8 cellular contexts compared by ENCODE assay signal in the genomic region with DNA sequence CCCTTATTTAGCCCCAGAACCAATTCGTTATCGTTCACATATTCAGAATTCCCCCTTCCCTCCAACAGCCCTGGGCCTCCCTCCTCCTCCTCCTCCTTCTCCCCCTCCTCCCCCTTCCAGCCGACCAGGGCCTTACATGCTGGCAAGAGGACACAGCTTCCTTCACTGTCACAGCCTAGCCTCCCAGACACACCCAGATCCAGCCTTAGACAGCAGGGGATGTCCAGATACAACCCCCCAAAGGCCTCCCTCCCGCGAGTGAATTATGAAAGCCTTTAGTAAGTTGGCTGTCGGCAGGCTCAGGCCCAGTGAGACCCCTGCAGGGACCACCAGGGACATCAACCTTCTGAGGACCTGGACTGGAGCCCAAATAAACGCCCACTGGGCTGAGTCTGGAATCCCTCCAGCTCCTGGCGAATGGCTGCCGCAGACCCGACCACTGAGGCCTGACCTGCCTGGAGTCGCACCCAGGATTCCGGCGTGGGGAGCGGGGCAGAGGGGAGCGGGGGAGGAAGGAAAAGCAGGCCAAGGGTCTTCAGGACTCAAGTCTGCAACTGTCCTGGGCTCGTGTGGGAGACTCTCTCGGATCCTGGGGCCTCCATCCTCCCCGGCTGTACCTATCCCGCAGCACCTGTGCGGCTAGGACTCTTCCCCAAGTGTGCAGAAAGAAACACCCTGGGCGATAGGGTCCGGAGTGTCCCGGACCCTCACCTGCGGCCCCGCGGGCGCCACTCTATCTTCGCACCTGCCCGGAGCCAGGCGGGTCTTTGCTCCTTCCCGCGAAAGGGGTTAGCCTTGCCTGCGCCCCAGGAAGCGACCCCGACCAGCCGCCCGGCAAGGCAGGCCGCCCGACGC. TPM values are rescaled to one million over a fixed set of nuclear protein-coding genes. Genes with fewer than 3 reads are reported as not detected.
DNase-seq lines count a peak whose midpoint lies in the region; ATAC-seq, FAIRE-seq and TF ChIP-seq lines count a peak whose summit lies in the region.

No MANE protein-coding gene starts in this region.

- intact Hi-C loops in GM12878 (cut with micrococcal nuclease; ENCODE audit: unreplicated experiment) (no loop called here), sigmoid colon (cut with DNase I) (loop anchor here (2.0 to 5.0 kb wide), 3 partner anchors 40 to 279 kb away; a partner anchor contains a TSS)

- no peaks in the 10 kb centered on the region for H3K9me3 Mint-ChIP-seq in CD8-positive, alpha-beta memory T cell

- no peaks in the 10 kb centered on the region for H3K9me3 ChIP-seq in CD8-positive, alpha-beta memory T cell (ENCODE audit: low read length)
- H3K9me3 ChIP-seq in GM12878 (replicated peaks; ENCODE audit: control insufficient read depth, insufficient read depth, low read length) (no peaks in the 10 kb centered on the region), iPS-15b (ENCODE audit: control insufficient read depth, insufficient read depth, low read length) (no peaks in the 10 kb centered on the region), sigmoid colon (no peaks in the 10 kb centered on the region)

- no peak for FAIRE-seq in GM12878 (lab: Jason Lieb, UNC)

- peak overlapping the region; percentile 81 for H3K9ac ChIP-seq in GM12878 (ENCODE audit: control insufficient read depth, insufficient read depth, low read length)
- H3K9ac ChIP-seq in iPS-15b (ENCODE audit: low read depth, low read length), result no peak overlapping the region

- RAD21 ChIA-PET in GM12878 (lab: Charles Lee; ENCODE audit: unreplicated experiment), result interaction anchor here (0.6 to 2.0 kb wide), 5 partner anchors 43 to 276 kb away, joined by 3 to 10 read pairs (median 4); a partner anchor contains a TSS

- TF ChIP-seq EP300 in GM12878 (IDR thresholded peaks at IDR 0.05; ENCODE audit: borderline replicate concordance in 1 of 2, control insufficient read depth in 1 of 2, low read depth in 2 of 2, low read length in 2 of 2), result no peak
- TF ChIP-seq EP300 in sigmoid colon (IDR thresholded peaks at IDR 0.05), result no peak

- peak overlapping the region; percentile 97 for H2AFZ ChIP-seq in GM12878 (ENCODE audit: control insufficient read depth, low read depth, low read length)

- no peaks in the 10 kb centered on the region for H3K27me3 ChIP-seq in CD8-positive, alpha-beta memory T cell (ENCODE audit: insufficient read depth, low read length, poor library complexity, severe bottlenecking)
- H3K27me3 ChIP-seq in GM12878 (replicated peaks in 1 of 2; ENCODE audit: control insufficient read depth in 2 of 2, insufficient read depth in 2 of 2, low read length in 1 of 2) (no peaks in the 10 kb centered on the region), iPS-15b (ENCODE audit: control insufficient read depth, insufficient read depth, low read length) (peaks cover 50% of the 10 kb centered on the region), sigmoid colon (no peaks in the 10 kb centered on the region)

- CTCF ChIA-PET in CD8-positive, alpha-beta memory T cell (lab: Charles Lee), result interaction anchor here (1.1 to 1.3 kb wide), 3 partner anchors 10 to 43 kb away, joined by 3 to 4 read pairs (median 4); a partner anchor contains a TSS
- CTCF ChIA-PET in GM12878 (lab: Yijun Ruan, JAX), result interaction anchor here (0.8 to 3.5 kb wide), 6 partner anchors 22 to 44 kb away, joined by 3 to 15 read pairs (median 4); no protein-coding TSS in a partner anchor

- in situ Hi-C loops in GM12878 (cut with MboI), result no loop called here

- no peaks in the 10 kb centered on the region for H3K36me3 Mint-ChIP-seq in CD8-positive, alpha-beta memory T cell

- TF ChIP-seq CTCF in GM12878 (IDR thresholded peaks at IDR 0.05 in 2 of 3, conservative IDR thresholded peaks at IDR 0.05 in 1 of 3; ENCODE audit: control insufficient read depth in 2 of 3, extremely low read depth in 1 of 3, insufficient read depth in 1 of 3, low read depth in 3 of 3, low read length in 3 of 3) (no peak), sigmoid colon (IDR thresholded peaks at IDR 0.05) (no peak)

- peak overlapping the region; percentile 26 for H3K4me3 ChIP-seq in CD8-positive, alpha-beta memory T cell (ENCODE audit: low read length)
- H3K4me3 ChIP-seq in GM12878 (peak overlapping the region; percentile 65), iPS-15b (ENCODE audit: low read depth, low read length) (peak overlapping the region; percentile 72), sigmoid colon (peak overlapping the region; percentile 68 to 79 (median 74))

- no TSS peak for BruUV-seq in GM12878 (replicated peaks; lab: Mats Ljungman, UMichigan)

- peak overlapping the region; percentile 55 for H3K27ac ChIP-seq in CD8-positive, alpha-beta memory T cell (ENCODE audit: low read depth, low read length)
- H3K27ac ChIP-seq in GM12878 (ENCODE audit: control insufficient read depth, insufficient read depth) (0 out of 2 replicates have a peak overlapping the region, but pooled peaks have one; percentile 10), sigmoid colon (peak overlapping the region; percentile 75 to 82 (median 78))

- ATAC-seq in GM19463 (IDR thresholded peaks at IDR 0.05; ENCODE audit: unreplicated experiment) (peak; percentile 26), GM12878 (peak; percentile 47)

- H3K36me3 ChIP-seq in CD8-positive, alpha-beta memory T cell (ENCODE audit: insufficient read depth, low read length), result no peaks in the 10 kb centered on the region
- no peaks in the 10 kb centered on the region for H3K36me3 ChIP-seq in GM12878 (ENCODE audit: control insufficient read depth in 2 of 2, insufficient read depth in 2 of 2, low read length in 1 of 2)
- no peaks in the 10 kb centered on the region for H3K36me3 ChIP-seq in iPS-15b (ENCODE audit: control insufficient read depth, insufficient read depth, low read length)
- no peaks in the 10 kb centered on the region for H3K36me3 ChIP-seq in sigmoid colon

- H3K79me2 ChIP-seq in GM12878 (ENCODE audit: control insufficient read depth, insufficient read depth, low read length), result peaks cover 9% of the 10 kb centered on the region

- peaks cover 15% of the 10 kb centered on the region for H3K4me1 ChIP-seq in CD8-positive, alpha-beta memory T cell (ENCODE audit: insufficient read depth, low read length)
- H3K4me1 ChIP-seq in GM12878 (ENCODE audit: control insufficient read depth, insufficient read depth, low read length) (peaks cover 7% of the 10 kb centered on the region), iPS-15b (ENCODE audit: control insufficient read depth, insufficient read depth, low read length) (peaks cover 4% of the 10 kb centered on the region), sigmoid colon (peaks cover 0 to 50% (median 34%) of the 10 kb centered on the region in 4 donors)

- H3K4me3 Mint-ChIP-seq in CD8-positive, alpha-beta memory T cell, result peak overlapping the region; percentile 65 to 90 (median 79)

- TF ChIP-seq POLR2A in GM12878 (IDR thresholded peaks at IDR 0.05; ENCODE audit: low read depth, low read length) (no peak), sigmoid colon (IDR thresholded peaks at IDR 0.05) (no peak)

- SMC1A ChIA-PET in GM12878 (lab: Charles Lee; ENCODE audit: uncharacterized antibody, unreplicated experiment), result interaction anchor here (1.0 to 7.5 kb wide), 8 partner anchors 9 to 115 kb away, joined by 3 to 88 read pairs (median 3); a partner anchor contains a TSS

- peaks cover 21 to 51% (median 34%) of the 10 kb centered on the region in 3 donors for H3K4me1 Mint-ChIP-seq in CD8-positive, alpha-beta memory T cell

- TF ChIP-seq RAD21 in GM12878 (IDR thresholded peaks at IDR 0.05; ENCODE audit: insufficient read depth, low read depth, low read length), result no peak

- H4K20me1 ChIP-seq in GM12878 (ENCODE audit: control insufficient read depth, insufficient read depth), result no peaks in the 10 kb centered on the region

- 24% methylated on average over 32 of the region's 40 CpGs for WGBS in GM12878 (ENCODE audit: insufficient coverage, insufficient replicate concordance, low lambda C conversion rate, missing lambda C conversion rate)
- WGBS in sigmoid colon, 2 donors, result 4 to 14% methylated on average over 40 of the region's 40 CpGs

- POLR2A ChIA-PET in CD8-positive, alpha-beta memory T cell (lab: Charles Lee), result interaction anchor here (1.6 kb wide), 1 partner anchor 29 kb away, joined by 6 read pairs; a partner anchor contains a TSS
- POLR2A ChIA-PET in GM12878 (lab: Charles Lee), result interaction anchor here (0.5 to 7.2 kb wide), 6 partner anchors 22 to 87 kb away, joined by 3 to 56 read pairs (median 6); a partner anchor contains a TSS

- peak in 1 of 5 donors; percentile 11 for DNase-seq in CD8-positive, alpha-beta memory T cell
- DNase-seq in LoVo (ENCODE audit: low spot score), result peak; percentile 48
- no peak for DNase-seq in GM12878 (ENCODE audit: low read depth, low spot score)
- DNase-seq in sigmoid colon, result peak; percentile 71
- no peak for DNase-seq in HCEC 1CT
- no peak for DNase-seq in superior temporal gyrus (ENCODE audit: extremely low spot score)

- H3K27ac Mint-ChIP-seq in CD8-positive, alpha-beta memory T cell, result peak overlapping the region in 5 of 8 donors; percentile 59 to 89 (median 75)

- H3K4me2 ChIP-seq in GM12878 (ENCODE audit: control insufficient read depth, insufficient read depth), result peak overlapping the region; percentile 90

- peaks cover 2 to 3% of the 10 kb centered on the region in 2 donors for H3K27me3 Mint-ChIP-seq in CD8-positive, alpha-beta memory T cell

RNA-seq across cellular contexts. Expression of a gene that starts 0.7 kb away (rescaled TPM):
- 10 to 100 TPM; 34.5 to 38.1 TPM for total RNA-seq in CD8-positive, alpha-beta memory T cell
- 2.8 TPM for polyA plus RNA-seq in CD8-positive, alpha-beta memory T cell
- 67.8 and 78.8 TPM in 2 replicates for total RNA-seq in GM12878 (2013; cell fraction: nucleolus; rRNA removed)
- 31.0 and 35.7 TPM in 2 replicates for total RNA-seq in GM12878 (2014; rRNA removed)
- total RNA-seq in GM12878 (2014; rRNA removed; fragmentation: Illumina TruSeq; extraction: Trizol), result 26.5 and 27.8 TPM in 2 replicates
- 39.0 and 42.0 TPM in 2 replicates for total RNA-seq in GM12878 (2021)
- polyA plus RNA-seq in GM12878 (2011; ENCODE audit: low read depth), result 15.1 TPM
- 82.7 and 96.1 TPM in 2 replicates for polyA plus RNA-seq in GM12878 (2011; rRNA removed)
- 74.2 and 76.3 TPM in 2 replicates for polyA plus RNA-seq in GM12878 (2011; cell fraction: cytosol; rRNA removed)
- polyA plus RNA-seq in GM12878 (2011; cell fraction: nucleus; rRNA removed), result 197 and 245 TPM in 2 replicates
- 21.8 and 26.7 TPM in 2 replicates for polyA plus RNA-seq in GM12878 (2012)
- 40.2 and 40.7 TPM in 2 replicates for polyA plus RNA-seq in GM12878 (2014; fragmentation: Illumina TruSeq; extraction: Trizol)
- polyA plus RNA-seq in GM12878 (2014; fragmentation: Nextera tagmentation; extraction: Ambion mirVana), result 1 to 10 TPM; 6.1 to 7.6 TPM
- 33.2 and 34.7 TPM in 2 replicates for polyA plus RNA-seq in GM12878 (2014; rRNA removed)
- 10 to 100 TPM; 21.8 to 21.9 TPM for polyA plus RNA-seq in GM12878 (2016; fragmentation: Nextera tagmentation; extraction: Ambion mirVana)
- polyA minus RNA-seq in GM12878 (2011; rRNA and poly(A)+ RNA removed), result 59.2 and 75.0 TPM in 2 replicates
- 23.0 and 24.1 TPM in 2 replicates for polyA minus RNA-seq in GM12878 (2011; cell fraction: cytosol; rRNA and poly(A)+ RNA removed)
- 45.3 and 49.8 TPM in 2 replicates for polyA minus RNA-seq in GM12878 (2011; cell fraction: nucleus; rRNA and poly(A)+ RNA removed)
- 10 to 100 TPM; 21.4 to 36.0 (median 30.9) TPM for total RNA-seq in sigmoid colon
- polyA plus RNA-seq in sigmoid colon, result 10 to 100 TPM; 19.2 to 38.0 (median 30.7) TPM

RNA-seq across cellular contexts. Expression of a gene that starts 29.1 kb away (rescaled TPM):
- total RNA-seq in CD8-positive, alpha-beta memory T cell, result 1 to 10 TPM; 8.8 to 9.1 TPM
- polyA plus RNA-seq in CD8-positive, alpha-beta memory T cell, result 3.4 TPM
- total RNA-seq in GM12878 (2013; cell fraction: nucleolus; rRNA removed), result 49.3 and 50.2 TPM in 2 replicates
- total RNA-seq in GM12878 (2014; rRNA removed) (3.4 and 4.4 TPM in 2 replicates), GM12878 (2014; rRNA removed; fragmentation: Illumina TruSeq; extraction: Trizol) (2.2 and 3.1 TPM in 2 replicates), GM12878 (2021) (3.4 and 4.8 TPM in 2 replicates), sigmoid colon (1 to 10 TPM in 1 of 4 donors, not detected in 3; 1.4 TPM)
- 7.3 TPM for polyA plus RNA-seq in GM12878 (2011; ENCODE audit: low read depth)
- polyA plus RNA-seq in GM12878 (2011; rRNA removed) (1.8 and 2.2 TPM in 2 replicates), GM12878 (2014; fragmentation: Illumina TruSeq; extraction: Trizol) (0.97 and 2.9 TPM in 2 replicates), GM12878 (2014; fragmentation: Nextera tagmentation; extraction: Ambion mirVana) (1 to 10 TPM; 3.1 to 8.0 TPM), GM12878 (2014; rRNA removed) (2.9 and 4.6 TPM in 2 replicates), GM12878 (2016; fragmentation: Nextera tagmentation; extraction: Ambion mirVana) (1 to 10 TPM; 2.7 to 3.6 TPM), sigmoid colon (1 to 10 TPM; 1.8 to 5.3 (median 2.3) TPM)
- 1.3 and 1.4 TPM in 2 replicates for polyA plus RNA-seq in GM12878 (2011; cell fraction: cytosol; rRNA removed)
- 5.0 and 10.1 TPM in 2 replicates for polyA plus RNA-seq in GM12878 (2011; cell fraction: nucleus; rRNA removed)
- 5.1 and 11.5 TPM in 2 replicates for polyA plus RNA-seq in GM12878 (2012)
- polyA minus RNA-seq in GM12878 (2011; rRNA and poly(A)+ RNA removed), result 1.8 and 3.7 TPM in 2 replicates
- 0.67 TPM in 1 of 2 replicates, not detected in the other for polyA minus RNA-seq in GM12878 (2011; cell fraction: cytosol; rRNA and poly(A)+ RNA removed)
- 5.2 and 7.3 TPM in 2 replicates for polyA minus RNA-seq in GM12878 (2011; cell fraction: nucleus; rRNA and poly(A)+ RNA removed)

RNA-seq across cellular contexts. Expression of a gene that starts 36.8 kb away (rescaled TPM):
- under 1 TPM in 1 of 2 experiments, not detected in 1; 0.07 TPM for total RNA-seq in CD8-positive, alpha-beta memory T cell
- not detected for polyA plus RNA-seq in CD8-positive, alpha-beta memory T cell
- total RNA-seq in GM12878 (2013; cell fraction: nucleolus; rRNA removed), result 0.22 and 0.35 TPM in 2 replicates
- total RNA-seq in GM12878 (2014; rRNA removed), result 0.05 TPM in 1 of 2 replicates, not detected in the other
- total RNA-seq in GM12878 (2014; rRNA removed; fragmentation: Illumina TruSeq; extraction: Trizol), result 0.04 TPM in 1 of 2 replicates, not detected in the other
- total RNA-seq in GM12878 (2021), result 0.10 TPM in 1 of 2 replicates, not detected in the other
- not detected for polyA plus RNA-seq in GM12878 (2011; ENCODE audit: low read depth)
- 0.37 TPM in 2 replicates for polyA plus RNA-seq in GM12878 (2011; rRNA removed)
- 0.33 and 0.48 TPM in 2 replicates for polyA plus RNA-seq in GM12878 (2011; cell fraction: cytosol; rRNA removed)
- 0.34 and 0.63 TPM in 2 replicates for polyA plus RNA-seq in GM12878 (2011; cell fraction: nucleus; rRNA removed)
- polyA plus RNA-seq in GM12878 (2012), result 0.04 and 0.13 TPM in 2 replicates
- 0.04 and 0.10 TPM in 2 replicates for polyA plus RNA-seq in GM12878 (2014; fragmentation: Illumina TruSeq; extraction: Trizol)
- under 1 TPM in 1 of 2 experiments, not detected in 1; 0.02 TPM for polyA plus RNA-seq in GM12878 (2014; fragmentation: Nextera tagmentation; extraction: Ambion mirVana)
- 0.05 TPM in 1 of 2 replicates, not detected in the other for polyA plus RNA-seq in GM12878 (2014; rRNA removed)
- not detected for polyA plus RNA-seq in GM12878 (2016; fragmentation: Nextera tagmentation; extraction: Ambion mirVana)
- 0.07 and 0.21 TPM in 2 replicates for polyA minus RNA-seq in GM12878 (2011; rRNA and poly(A)+ RNA removed)
- polyA minus RNA-seq in GM12878 (2011; cell fraction: cytosol; rRNA and poly(A)+ RNA removed), result not detected in 2 replicates
- 0.19 and 0.36 TPM in 2 replicates for polyA minus RNA-seq in GM12878 (2011; cell fraction: nucleus; rRNA and poly(A)+ RNA removed)
- total RNA-seq in sigmoid colon, result under 1 TPM in 2 of 4 donors, not detected in 2; 0.16 to 0.36 TPM
- polyA plus RNA-seq in sigmoid colon, result 10 to 100 TPM in 2 of 3 donors, 1 to 10 TPM in 1; 8.0 to 33.8 (median 26.4) TPM

RNA-seq across cellular contexts. Expression of a gene that starts 39.0 kb away (rescaled TPM):
- total RNA-seq in CD8-positive, alpha-beta memory T cell, result 10 to 100 TPM; 21.1 to 23.3 TPM
- polyA plus RNA-seq in CD8-positive, alpha-beta memory T cell, result 15.9 TPM
- total RNA-seq in GM12878 (2013; cell fraction: nucleolus; rRNA removed), result 119 and 135 TPM in 2 replicates
- total RNA-seq in GM12878 (2014; rRNA removed) (3.8 and 4.6 TPM in 2 replicates), GM12878 (2014; rRNA removed; fragmentation: Illumina TruSeq; extraction: Trizol) (12.3 and 14.9 TPM in 2 replicates), GM12878 (2021) (8.7 and 9.3 TPM in 2 replicates), sigmoid colon (10 to 100 TPM in 2 of 4 donors, 1 to 10 TPM in 2; 7.1 to 19.9 (median 12.9) TPM)
- 6.0 TPM for polyA plus RNA-seq in GM12878 (2011; ENCODE audit: low read depth)
- polyA plus RNA-seq in GM12878 (2011; rRNA removed) (36.5 and 65.9 TPM in 2 replicates), GM12878 (2014; fragmentation: Illumina TruSeq; extraction: Trizol) (10.7 and 14.1 TPM in 2 replicates), GM12878 (2014; fragmentation: Nextera tagmentation; extraction: Ambion mirVana) (1 to 10 TPM; 2.7 to 3.0 TPM), GM12878 (2014; rRNA removed) (4.7 and 6.7 TPM in 2 replicates), GM12878 (2016; fragmentation: Nextera tagmentation; extraction: Ambion mirVana) (10 to 100 TPM; 11.5 to 12.1 TPM), sigmoid colon (1 to 10 TPM; 1.2 to 2.7 (median 1.8) TPM)
- 7.9 and 8.7 TPM in 2 replicates for polyA plus RNA-seq in GM12878 (2011; cell fraction: cytosol; rRNA removed)
- polyA plus RNA-seq in GM12878 (2011; cell fraction: nucleus; rRNA removed), result 26.7 and 28.1 TPM in 2 replicates
- polyA plus RNA-seq in GM12878 (2012), result 6.3 and 8.3 TPM in 2 replicates
- 17.3 and 27.5 TPM in 2 replicates for polyA minus RNA-seq in GM12878 (2011; rRNA and poly(A)+ RNA removed)
- 9.1 and 10.0 TPM in 2 replicates for polyA minus RNA-seq in GM12878 (2011; cell fraction: cytosol; rRNA and poly(A)+ RNA removed)
- polyA minus RNA-seq in GM12878 (2011; cell fraction: nucleus; rRNA and poly(A)+ RNA removed), result 15.4 and 18.8 TPM in 2 replicates

RNA-seq across cellular contexts. Expression of a gene that starts 54.1 kb away (rescaled TPM):
- 1 to 10 TPM; 1.6 to 2.0 TPM for total RNA-seq in CD8-positive, alpha-beta memory T cell
- polyA plus RNA-seq in CD8-positive, alpha-beta memory T cell, result not detected
- total RNA-seq in GM12878 (2013; cell fraction: nucleolus; rRNA removed), result 6.1 and 11.9 TPM in 2 replicates
- total RNA-seq in GM12878 (2014; rRNA removed) (2.2 and 3.2 TPM in 2 replicates), GM12878 (2014; rRNA removed; fragmentation: Illumina TruSeq; extraction: Trizol) (0.94 and 1.3 TPM in 2 replicates), GM12878 (2021) (3.2 TPM in 2 replicates), sigmoid colon (10 to 100 TPM in 1 of 4 donors, 1 to 10 TPM in 3; 4.2 to 20.0 (median 7.6) TPM)
- polyA plus RNA-seq in GM12878 (2011; ENCODE audit: low read depth), result 0.83 TPM
- polyA plus RNA-seq in GM12878 (2011; rRNA removed) (3.2 and 3.5 TPM in 2 replicates), GM12878 (2014; fragmentation: Illumina TruSeq; extraction: Trizol) (0.52 and 1.7 TPM in 2 replicates), GM12878 (2014; fragmentation: Nextera tagmentation; extraction: Ambion mirVana) (under 1 TPM; 0.05 to 0.31 TPM), GM12878 (2014; rRNA removed) (2.8 and 3.9 TPM in 2 replicates), GM12878 (2016; fragmentation: Nextera tagmentation; extraction: Ambion mirVana) (under 1 TPM; 0.82 to 0.83 TPM), sigmoid colon (10 to 100 TPM; 22.4 to 25.1 (median 24.6) TPM)
- polyA plus RNA-seq in GM12878 (2011; cell fraction: cytosol; rRNA removed), result 2.5 and 3.9 TPM in 2 replicates
- polyA plus RNA-seq in GM12878 (2011; cell fraction: nucleus; rRNA removed), result 12.5 and 15.7 TPM in 2 replicates
- polyA plus RNA-seq in GM12878 (2012), result 3.0 and 3.9 TPM in 2 replicates
- polyA minus RNA-seq in GM12878 (2011; rRNA and poly(A)+ RNA removed), result 2.8 and 7.9 TPM in 2 replicates
- polyA minus RNA-seq in GM12878 (2011; cell fraction: cytosol; rRNA and poly(A)+ RNA removed), result 0.80 and 2.1 TPM in 2 replicates
- 4.2 and 5.3 TPM in 2 replicates for polyA minus RNA-seq in GM12878 (2011; cell fraction: nucleus; rRNA and poly(A)+ RNA removed)

Comparison
In these comparisons a context has a peak if more than half of its experiments do, and no peak if none do; other contexts are left out.
1. DNase-seq: peak in LoVo (single experiment) and sigmoid colon (single experiment); none in GM12878 (single experiment), HCEC 1CT (single experiment) and superior temporal gyrus (single experiment).
2. H3K27ac ChIP-seq: peak in every context shown above with its lines; median percentile 78 in sigmoid colon; 55 in CD8-positive, alpha-beta memory T cell; 10 in GM12878.
3. Peak in every context shown above with its lines, with median percentiles within 50 percentile points of each other: H3K4me3 ChIP-seq.